Comparison of ENCODE assay signal across 1 cellular context in the genomic region with DNA sequence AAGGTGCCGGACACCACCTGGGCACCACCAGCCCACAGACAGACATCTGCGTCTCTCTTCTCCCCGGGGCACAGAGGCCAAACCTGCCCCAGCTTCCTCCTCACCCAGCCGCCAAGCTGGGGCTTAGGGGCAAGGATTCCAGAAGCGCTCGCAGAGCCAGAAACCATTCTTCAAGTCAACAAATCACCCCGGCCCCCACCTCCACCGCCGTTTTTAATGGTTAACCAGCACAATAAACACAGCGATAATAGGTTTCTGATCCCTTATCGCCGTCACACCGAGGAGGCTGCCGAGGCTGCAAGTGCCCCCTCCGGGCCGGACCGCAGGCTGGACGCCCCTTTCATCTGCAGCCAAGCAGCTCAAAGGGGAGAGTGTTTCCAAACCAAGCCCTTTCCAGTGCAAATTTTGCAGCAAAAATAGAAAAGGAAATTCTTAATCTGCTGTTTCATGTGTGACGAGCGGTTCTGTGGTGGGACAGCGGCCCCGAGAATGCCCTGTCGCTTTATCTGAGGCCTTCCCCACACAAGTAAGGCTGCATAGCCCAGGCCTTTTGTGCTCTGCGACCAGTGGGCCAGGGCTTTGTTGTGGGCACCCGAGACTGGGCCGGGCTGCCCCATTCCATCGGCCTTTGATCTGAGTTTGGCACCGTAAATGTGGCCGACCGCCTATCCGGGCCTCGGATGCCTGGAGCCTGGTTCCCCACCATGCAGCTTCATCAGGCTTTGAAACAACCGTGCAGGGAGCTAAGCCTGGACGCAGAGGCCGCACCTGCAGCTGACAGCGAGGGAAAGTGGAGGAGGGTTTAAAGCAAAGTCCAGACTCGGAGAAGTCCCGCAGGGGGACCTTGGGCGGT.
TF ChIP-seq lines count a peak whose summit lies in the region.

No MANE protein-coding gene starts in this region.

TF ChIP-seq in HepG2, 621 proteins besides CTCF, POLR2A, EP300 and RAD21 (continued from another document and continues in another):
- TF ChIP-seq, protein P1, sequence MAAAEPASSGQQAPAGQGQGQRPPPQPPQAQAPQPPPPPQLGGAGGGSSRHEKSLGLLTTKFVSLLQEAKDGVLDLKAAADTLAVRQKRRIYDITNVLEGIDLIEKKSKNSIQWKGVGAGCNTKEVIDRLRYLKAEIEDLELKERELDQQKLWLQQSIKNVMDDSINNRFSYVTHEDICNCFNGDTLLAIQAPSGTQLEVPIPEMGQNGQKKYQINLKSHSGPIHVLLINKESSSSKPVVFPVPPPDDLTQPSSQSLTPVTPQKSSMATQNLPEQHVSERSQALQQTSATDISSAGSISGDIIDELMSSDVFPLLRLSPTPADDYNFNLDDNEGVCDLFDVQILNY (CRISPR knock-in tag; conservative IDR thresholded peaks at IDR 0.05), result no peak
- TF ChIP-seq ZNF367 (CRISPR knock-in tag; IDR thresholded peaks at IDR 0.05; ENCODE audit: borderline replicate concordance), result no peak
- no peak for TF ChIP-seq RARG (CRISPR knock-in tag; IDR thresholded peaks at IDR 0.05; ENCODE audit: low read depth)
- peak; percentile 32; the same call in 1 of the 2 replicates for TF ChIP-seq MYC (CRISPR knock-in tag; IDR thresholded peaks at IDR 0.05; ENCODE audit: borderline replicate concordance)
- no peak for TF ChIP-seq ATF1 (CRISPR knock-in tag; IDR thresholded peaks at IDR 0.05)
- peak; percentile 73 for TF ChIP-seq FOXO1 (CRISPR knock-in tag; IDR thresholded peaks at IDR 0.05)
- no peak for TF ChIP-seq GLMP (CRISPR knock-in tag; IDR thresholded peaks at IDR 0.05; ENCODE audit: borderline replicate concordance)
- TF ChIP-seq ZNF224 (CRISPR knock-in tag; IDR thresholded peaks at IDR 0.05), result no peak
- TF ChIP-seq ZNF326 (CRISPR knock-in tag; IDR thresholded peaks at IDR 0.05; ENCODE audit: borderline replicate concordance), result no peak
- no peak; the same call in 1 of the 2 replicates for TF ChIP-seq ZNF800 (CRISPR knock-in tag; IDR thresholded peaks at IDR 0.05)
- TF ChIP-seq ELK4 (CRISPR knock-in tag; IDR thresholded peaks at IDR 0.05; ENCODE audit: borderline replicate concordance), result no peak
- no peak for TF ChIP-seq SIN3A (IDR thresholded peaks at IDR 0.05; ENCODE audit: borderline replicate concordance, low read depth, low read length)
- TF ChIP-seq KAT8 (CRISPR knock-in tag; IDR thresholded peaks at IDR 0.05), result peak; percentile 24; the same call in 1 of the 2 replicates
- TF ChIP-seq, protein P2, sequence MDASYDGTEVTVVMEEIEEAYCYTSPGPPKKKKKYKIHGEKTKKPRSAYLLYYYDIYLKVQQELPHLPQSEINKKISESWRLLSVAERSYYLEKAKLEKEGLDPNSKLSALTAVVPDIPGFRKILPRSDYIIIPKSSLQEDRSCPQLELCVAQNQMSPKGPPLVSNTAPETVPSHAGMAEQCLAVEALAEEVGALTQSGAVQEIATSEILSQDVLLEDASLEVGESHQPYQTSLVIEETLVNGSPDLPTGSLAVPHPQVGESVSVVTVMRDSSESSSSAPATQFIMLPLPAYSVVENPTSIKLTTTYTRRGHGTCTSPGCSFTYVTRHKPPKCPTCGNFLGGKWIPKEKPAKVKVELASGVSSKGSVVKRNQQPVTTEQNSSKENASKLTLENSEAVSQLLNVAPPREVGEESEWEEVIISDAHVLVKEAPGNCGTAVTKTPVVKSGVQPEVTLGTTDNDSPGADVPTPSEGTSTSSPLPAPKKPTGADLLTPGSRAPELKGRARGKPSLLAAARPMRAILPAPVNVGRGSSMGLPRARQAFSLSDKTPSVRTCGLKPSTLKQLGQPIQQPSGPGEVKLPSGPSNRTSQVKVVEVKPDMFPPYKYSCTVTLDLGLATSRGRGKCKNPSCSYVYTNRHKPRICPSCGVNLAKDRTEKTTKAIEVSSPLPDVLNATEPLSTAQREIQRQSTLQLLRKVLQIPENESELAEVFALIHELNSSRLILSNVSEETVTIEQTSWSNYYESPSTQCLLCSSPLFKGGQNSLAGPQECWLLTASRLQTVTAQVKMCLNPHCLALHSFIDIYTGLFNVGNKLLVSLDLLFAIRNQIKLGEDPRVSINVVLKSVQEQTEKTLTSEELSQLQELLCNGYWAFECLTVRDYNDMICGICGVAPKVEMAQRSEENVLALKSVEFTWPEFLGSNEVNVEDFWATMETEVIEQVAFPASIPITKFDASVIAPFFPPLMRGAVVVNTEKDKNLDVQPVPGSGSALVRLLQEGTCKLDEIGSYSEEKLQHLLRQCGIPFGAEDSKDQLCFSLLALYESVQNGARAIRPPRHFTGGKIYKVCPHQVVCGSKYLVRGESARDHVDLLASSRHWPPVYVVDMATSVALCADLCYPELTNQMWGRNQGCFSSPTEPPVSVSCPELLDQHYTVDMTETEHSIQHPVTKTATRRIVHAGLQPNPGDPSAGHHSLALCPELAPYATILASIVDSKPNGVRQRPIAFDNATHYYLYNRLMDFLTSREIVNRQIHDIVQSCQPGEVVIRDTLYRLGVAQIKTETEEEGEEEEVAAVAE (CRISPR knock-in tag; IDR thresholded peaks at IDR 0.05; ENCODE audit: borderline replicate concordance), result 0 out of 2 replicates have a peak, but pooled peaks have one; percentile 65
- no peak for TF ChIP-seq SRSF4 (IDR thresholded peaks at IDR 0.05; ENCODE audit: low read depth, low read length, poor library complexity, severe bottlenecking)
- TF ChIP-seq ZNF546 (CRISPR knock-in tag; conservative IDR thresholded peaks at IDR 0.05), result no peak
- TF ChIP-seq ZNF713 (CRISPR knock-in tag; IDR thresholded peaks at IDR 0.05), result no peak
- no peak for TF ChIP-seq ZNF780A (CRISPR knock-in tag; IDR thresholded peaks at IDR 0.05)
- no peak for TF ChIP-seq STAT5B (CRISPR knock-in tag; IDR thresholded peaks at IDR 0.05)
- TF ChIP-seq ZNF274 (CRISPR knock-in tag; IDR thresholded peaks at IDR 0.05), result no peak
- peak; percentile 28; the same call in 1 of the 2 replicates for TF ChIP-seq ESRRA (CRISPR knock-in tag; IDR thresholded peaks at IDR 0.05; ENCODE audit: low read depth)
- no peak for TF ChIP-seq REST (IDR thresholded peaks at IDR 0.05; ENCODE audit: borderline replicate concordance in 1 of 2, low read depth in 1 of 2, low read length in 2 of 2)
- TF ChIP-seq SP4 (CRISPR knock-in tag; IDR thresholded peaks at IDR 0.05), result peak; percentile 33; the same call in 1 of the 2 replicates
- no peak for TF ChIP-seq PAF1 (CRISPR knock-in tag; IDR thresholded peaks at IDR 0.05)
- TF ChIP-seq GLI4 (CRISPR knock-in tag; IDR thresholded peaks at IDR 0.05; ENCODE audit: borderline replicate concordance), result no peak
- 0 out of 2 replicates have a peak, but pooled peaks have one; percentile 29 for TF ChIP-seq ZNF275 (CRISPR knock-in tag; IDR thresholded peaks at IDR 0.05; ENCODE audit: borderline replicate concordance)
- peak; percentile 80; the same call in 1 of the 2 replicates for TF ChIP-seq RXRA (CRISPR knock-in tag; IDR thresholded peaks at IDR 0.05)
- peak; percentile 62 for TF ChIP-seq MED1 (CRISPR knock-in tag; IDR thresholded peaks at IDR 0.05)
- no peak for TF ChIP-seq SOX6 (IDR thresholded peaks at IDR 0.05)
- TF ChIP-seq SOX6 (CRISPR knock-in tag; IDR thresholded peaks at IDR 0.05), result peak; percentile 96
- TF ChIP-seq, protein P3, sequence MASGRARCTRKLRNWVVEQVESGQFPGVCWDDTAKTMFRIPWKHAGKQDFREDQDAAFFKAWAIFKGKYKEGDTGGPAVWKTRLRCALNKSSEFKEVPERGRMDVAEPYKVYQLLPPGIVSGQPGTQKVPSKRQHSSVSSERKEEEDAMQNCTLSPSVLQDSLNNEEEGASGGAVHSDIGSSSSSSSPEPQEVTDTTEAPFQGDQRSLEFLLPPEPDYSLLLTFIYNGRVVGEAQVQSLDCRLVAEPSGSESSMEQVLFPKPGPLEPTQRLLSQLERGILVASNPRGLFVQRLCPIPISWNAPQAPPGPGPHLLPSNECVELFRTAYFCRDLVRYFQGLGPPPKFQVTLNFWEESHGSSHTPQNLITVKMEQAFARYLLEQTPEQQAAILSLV (CRISPR knock-in tag; IDR thresholded peaks at IDR 0.05; ENCODE audit: borderline replicate concordance), result peak; percentile 77; the same call in 1 of the 2 replicates
- TF ChIP-seq, protein P4, sequence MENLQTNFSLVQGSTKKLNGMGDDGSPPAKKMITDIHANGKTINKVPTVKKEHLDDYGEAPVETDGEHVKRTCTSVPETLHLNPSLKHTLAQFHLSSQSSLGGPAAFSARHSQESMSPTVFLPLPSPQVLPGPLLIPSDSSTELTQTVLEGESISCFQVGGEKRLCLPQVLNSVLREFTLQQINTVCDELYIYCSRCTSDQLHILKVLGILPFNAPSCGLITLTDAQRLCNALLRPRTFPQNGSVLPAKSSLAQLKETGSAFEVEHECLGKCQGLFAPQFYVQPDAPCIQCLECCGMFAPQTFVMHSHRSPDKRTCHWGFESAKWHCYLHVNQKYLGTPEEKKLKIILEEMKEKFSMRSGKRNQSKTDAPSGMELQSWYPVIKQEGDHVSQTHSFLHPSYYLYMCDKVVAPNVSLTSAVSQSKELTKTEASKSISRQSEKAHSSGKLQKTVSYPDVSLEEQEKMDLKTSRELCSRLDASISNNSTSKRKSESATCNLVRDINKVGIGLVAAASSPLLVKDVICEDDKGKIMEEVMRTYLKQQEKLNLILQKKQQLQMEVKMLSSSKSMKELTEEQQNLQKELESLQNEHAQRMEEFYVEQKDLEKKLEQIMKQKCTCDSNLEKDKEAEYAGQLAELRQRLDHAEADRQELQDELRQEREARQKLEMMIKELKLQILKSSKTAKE (CRISPR knock-in tag; IDR thresholded peaks at IDR 0.05; ENCODE audit: borderline replicate concordance), result no peak
- peak; percentile 80; the same call in 1 of the 2 replicates for TF ChIP-seq CBFB (CRISPR knock-in tag; IDR thresholded peaks at IDR 0.05)
- TF ChIP-seq ZIK1 (CRISPR knock-in tag; IDR thresholded peaks at IDR 0.05; ENCODE audit: borderline replicate concordance, low read depth), result no peak
- no peak for TF ChIP-seq ZNF737 (CRISPR knock-in tag; IDR thresholded peaks at IDR 0.05; ENCODE audit: borderline replicate concordance)
- TF ChIP-seq LCORL (IDR thresholded peaks at IDR 0.05), result no peak
- peak; percentile 75 for TF ChIP-seq LCORL (CRISPR knock-in tag; IDR thresholded peaks at IDR 0.05)
